In the genomic region with DNA sequence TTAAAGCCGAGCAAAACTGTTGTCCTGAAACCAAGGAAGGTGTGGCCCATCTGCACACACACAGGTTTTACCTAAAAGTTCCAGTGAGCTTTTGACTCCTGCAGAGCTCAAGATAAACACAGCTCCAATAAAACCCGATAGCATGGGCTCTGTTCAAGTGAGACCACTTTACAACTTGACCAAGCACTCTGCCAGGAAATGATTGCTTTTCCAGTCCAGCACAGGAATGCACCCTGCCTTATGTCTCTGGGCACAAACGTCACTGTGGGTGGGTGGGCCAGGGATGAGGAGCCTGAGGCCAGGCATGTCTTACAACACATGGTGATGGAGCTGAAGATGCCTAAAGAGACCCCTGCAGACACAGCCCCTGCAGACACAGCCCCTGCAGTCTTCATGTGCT, we compare ENCODE assay signal across 25 cellular contexts.
DNase-seq lines count a peak whose midpoint lies in the region; ATAC-seq and TF ChIP-seq lines count a peak whose summit lies in the region.
"Had no signal": no experiment of that assay in that cellular context is flagged by ENCODE, and none has a peak within 500 bp of the region (broad histone marks: within the 10 kb centered on the region; RNA-seq: fewer than 3 reads in every experiment).

No MANE protein-coding gene starts in this region.

- peak overlapping the region; percentile 69 for H3K27ac ChIP-seq in ectodermal cell (ENCODE audit: insufficient read depth, low read depth, low read length, poor library complexity, severe bottlenecking)
- peak overlapping the region in 3 of 4 donors; percentile 63 to 70 (median 64) for H3K27ac ChIP-seq in transverse colon
- peak overlapping the region in 2 of 5 donors; percentile 25 to 87 for H3K27ac ChIP-seq in stomach
- H3K27ac ChIP-seq: BLaER1, GM23248 had no signal

- H3K4me1 ChIP-seq in ectodermal cell (ENCODE audit: control insufficient read depth, insufficient read depth, low read length), result peaks cover 44% of the 10 kb centered on the region
- peaks cover 7 to 45% (median 26%) of the 10 kb centered on the region in 4 donors for H3K4me1 ChIP-seq in transverse colon
- peaks cover 14 to 63% (median 42%) of the 10 kb centered on the region in 4 donors for H3K4me1 ChIP-seq in stomach

- TF ChIP-seq EP300 in transverse colon (IDR thresholded peaks at IDR 0.05; ENCODE audit: low read depth) (no peak), stomach (IDR thresholded peaks at IDR 0.05) (no peak)

- DNase-seq in left kidney (ENCODE audit: low read depth, low spot score) (peak; percentile 94), nephron progenitor cell (peak; percentile 42), transverse colon (no peak), stomach (no peak), NCI-H2029 treated with DMSO at 0.1 percent for 48 hours (lab: John Stamatoyannopoulos, UW) (no peak), SHP77 treated with DMSO at 0.1 percent for 48 hours (lab: John Stamatoyannopoulos, UW) (no peak)
- DNase-seq: CD4-positive, alpha-beta T cell; COR-L47; DMS 273 treated with DMSO at 0.1 percent for 48 hours; DND-41; GM23248; KBM-7; MM.1S; NCI-H1048; NCI-H1436; NCI-H187 treated with DMSO at 0.1 percent for 48 hours; NCI-H2227 treated with DMSO at 0.1 percent for 48 hours; NCI-H510A; NCI-H748 treated with DMSO at 0.1 percent for 48 hours; NK-92 treated with Interleukin-12 subunit alpha and Interleukin-12 subunit beta, amount 100 ng/mL, for 24 hours had no signal

- TF ChIP-seq CTCF in nephron progenitor cell (IDR thresholded peaks at IDR 0.05) (no peak), transverse colon (IDR thresholded peaks at IDR 0.05) (no peak), stomach (IDR thresholded peaks at IDR 0.05) (no peak)

- peaks cover 2% of the 10 kb centered on the region for H3K27me3 Mint-ChIP-seq in nephron progenitor cell (ENCODE audit: low read depth, poor library complexity)

- peak overlapping the region; percentile 98 for H3K27ac Mint-ChIP-seq in nephron progenitor cell
- H3K27ac Mint-ChIP-seq: CD4-positive, alpha-beta T cell had no signal

- H3K36me3 Mint-ChIP-seq in nephron progenitor cell (ENCODE audit: low read depth), result peaks cover 6% of the 10 kb centered on the region

- no peak overlapping the region for H3K4me3 ChIP-seq in ectodermal cell (ENCODE audit: insufficient read depth, low read depth, low read length)
- no peak overlapping the region for H3K4me3 ChIP-seq in transverse colon
- H3K4me3 ChIP-seq in stomach, result no peak overlapping the region
- H3K4me3 ChIP-seq: BLaER1, GM23248, HAP-1 had no signal

- ATAC-seq in GM21367 (IDR thresholded peaks at IDR 0.05; ENCODE audit: unreplicated experiment), result no peak
- ATAC-seq: Panc1 had no signal

- H3K9me3 ChIP-seq in ectodermal cell (ENCODE audit: control insufficient read depth, low read length), result no peaks in the 10 kb centered on the region
- no peaks in the 10 kb centered on the region for H3K9me3 ChIP-seq in transverse colon
- no peaks in the 10 kb centered on the region for H3K9me3 ChIP-seq in stomach
- H3K9me3 ChIP-seq: BLaER1, HAP-1 had no signal

- H3K4me1 Mint-ChIP-seq in nephron progenitor cell, result peaks cover 92% of the 10 kb centered on the region

- peak overlapping the region; percentile 66 for H3K4me3 Mint-ChIP-seq in nephron progenitor cell
- H3K4me3 Mint-ChIP-seq: CD4-positive, alpha-beta T cell had no signal

- no peak for TF ChIP-seq POLR2A in transverse colon (IDR thresholded peaks at IDR 0.05)
- no peak for TF ChIP-seq POLR2A in stomach (IDR thresholded peaks at IDR 0.05)

- H3K9me3 Mint-ChIP-seq in nephron progenitor cell, result no peaks in the 10 kb centered on the region
- H3K9me3 Mint-ChIP-seq: CD4-positive, alpha-beta T cell had no signal

- in situ Hi-C loops in transverse colon (cut with MboI; ENCODE audit: low pct_ligation_motif_present in 1 of 4, low pct_unique_long_range_greater_than_20kb in 1 of 4, low sequenced_read_pairs in 3 of 4), result no loop called here

- H3K27me3 ChIP-seq in ectodermal cell (ENCODE audit: control insufficient read depth, insufficient read depth, low read length, poor library complexity, severe bottlenecking) (no peaks in the 10 kb centered on the region), transverse colon (no peaks in the 10 kb centered on the region), stomach (no peaks in the 10 kb centered on the region)
- H3K27me3 ChIP-seq: BLaER1 had no signal

- H3K36me3 ChIP-seq in ectodermal cell (ENCODE audit: control insufficient read depth, insufficient read depth, low read length) (no peaks in the 10 kb centered on the region), transverse colon (no peaks in the 10 kb centered on the region), stomach (no peaks in the 10 kb centered on the region)
- H3K36me3 ChIP-seq: BLaER1, HAP-1 had no signal

- 84 to 86% methylated on average over 3 of the region's 3 CpGs for WGBS in ectodermal cell, 2 experiments
- 27 to 33% methylated on average over 1 to 3 of the region's 3 CpGs for WGBS in transverse colon (ENCODE audit: low coverage in 1 of 2), 2 donors
- 26 to 45% (median 35%) methylated on average over 3 of the region's 3 CpGs for WGBS in stomach, 5 donors

- intact Hi-C loops in transverse colon (cut with DNase I; ENCODE audit: low total_unique reads) (loop anchor here (10.0 kb wide), 1 partner anchor 60 kb away; no protein-coding TSS in a partner anchor), stomach (cut with DNase I; ENCODE audit: low total_unique reads) (no loop called here)

Comparison
In these comparisons a context has a peak if more than half of its experiments do, and no peak if none do; other contexts are left out.
1. DNase-seq: peak in left kidney (single experiment) and nephron progenitor cell (single experiment); none in transverse colon (single experiment), stomach (single experiment), NCI-H2029 treated with DMSO at 0.1 percent for 48 hours (single experiment) and SHP77 treated with DMSO at 0.1 percent for 48 hours (single experiment).